13 cellular contexts compared by ENCODE assay signal in genomic region chr2:238863749-238864206, GRCh38. TPM values are rescaled to one million over a fixed set of nuclear protein-coding genes. Genes with fewer than 3 reads are reported as not detected.
DNase-seq lines count a peak whose midpoint lies in the region; ATAC-seq, FAIRE-seq and TF ChIP-seq lines count a peak whose summit lies in the region.
"Had no signal": no experiment of that assay in that cellular context is flagged by ENCODE, and none has a peak within 500 bp of the region (broad histone marks: within the 10 kb centered on the region; RNA-seq: fewer than 3 reads in every experiment).

No MANE protein-coding gene starts in this region.

- H4K20me1 ChIP-seq in endothelial cell of umbilical vein (replicated peaks; ENCODE audit: control insufficient read depth, extremely low read depth, insufficient read depth, low read length): no peaks in the 10 kb centered on the region

- CTCF ChIA-PET in Panc1 (lab: Charles Lee) (no interaction called here), endothelial cell of umbilical vein (lab: Charles Lee) (interaction anchor here (0.6 to 1.7 kb wide), 3 partner anchors 16 to 335 kb away, joined by 3 to 4 read pairs (median 4); partner anchors contain the start of gene TWIST2)

- H3K4me1 ChIP-seq in Panc1 (ENCODE audit: control insufficient read depth, insufficient read depth, low read length) (peaks cover 61% of the 10 kb centered on the region), endothelial cell of umbilical vein (ENCODE audit: control insufficient read depth, extremely low read depth, insufficient read depth, low read length) (peaks cover 19% of the 10 kb centered on the region), upper lobe of left lung (peaks cover 27 to 39% (median 37%) of the 10 kb centered on the region in 4 donors)

- POLR2A ChIA-PET in Panc1 (lab: Charles Lee): no interaction called here
- POLR2A ChIA-PET in endothelial cell of umbilical vein (lab: Charles Lee): no interaction called here

- intact Hi-C loops in Panc1 (cut with micrococcal nuclease; ENCODE audit: unreplicated experiment) (no loop called here), endothelial cell of umbilical vein (cut with micrococcal nuclease) (loop anchor here (1.0 to 5.0 kb wide), 5 partner anchors 16 to 539 kb away; partner anchors contain the start of gene HDAC4)

- H3K27ac ChIP-seq in Panc1 (ENCODE audit: low read length) (peak overlapping the region; percentile 99), endothelial cell of umbilical vein (ENCODE audit: insufficient read depth, low read depth, low read length) (peak overlapping the region; percentile 92), upper lobe of left lung (peak overlapping the region; percentile 2 to 88 (median 74))

- in situ Hi-C loops in Panc1 (cut with HindIII; ENCODE audit: low pct_unique_long_range_greater_than_20kb, low sequenced_read_pairs): no loop called here

- H3K4me3 Mint-ChIP-seq in nephron: peak overlapping the region; percentile 4 to 31 (median 30)

- H3K9me3 Mint-ChIP-seq in nephron: no peaks in the 10 kb centered on the region

- BruUV-seq in Panc1 (replicated peaks; lab: Mats Ljungman, UMichigan) (no TSS peak), endothelial cell of umbilical vein (replicated peaks; lab: Mats Ljungman, UMichigan) (TSS peak; percentile 28)

- H3K4me2 ChIP-seq in endothelial cell of umbilical vein (ENCODE audit: insufficient read depth, low read length): no peak overlapping the region

- peaks cover 39% of the 10 kb centered on the region for H3K27me3 Mint-ChIP-seq in nephron (ENCODE audit: low read depth)

- TF ChIP-seq EP300 in upper lobe of left lung (IDR thresholded peaks at IDR 0.05): no peak

- 73 to 79% methylated on average over 9 of the region's 9 CpGs for WGBS in upper lobe of left lung, 2 donors

- no peak for ATAC-seq in Panc1
- ATAC-seq in upper lobe of left lung (ENCODE audit: low FRiP score in 2 of 2): peak in 1 of 2 donors; percentile 11
- ATAC-seq in HG03521 (IDR thresholded peaks at IDR 0.05; ENCODE audit: unreplicated experiment): no peak

- H3K36me3 Mint-ChIP-seq in nephron (ENCODE audit: low read depth): no peaks in the 10 kb centered on the region

- peak overlapping the region; percentile 41 for H2AFZ ChIP-seq in endothelial cell of umbilical vein (ENCODE audit: low read depth, low read length)

- H3K4me1 Mint-ChIP-seq in nephron: peaks cover 38% of the 10 kb centered on the region

- peak overlapping the region; percentile 34 to 88 (median 87) for H3K27ac Mint-ChIP-seq in nephron

- H3K79me2 ChIP-seq in endothelial cell of umbilical vein (ENCODE audit: control insufficient read depth, insufficient read depth, low read length): no peaks in the 10 kb centered on the region

- no peak for TF ChIP-seq CTCF in Panc1 (IDR thresholded peaks at IDR 0.05)
- no peak for TF ChIP-seq CTCF in endothelial cell of umbilical vein (IDR thresholded peaks at IDR 0.05; ENCODE audit: extremely low read depth in 1 of 2, insufficient read depth in 1 of 2, low read depth in 1 of 2, low read length in 2 of 2)
- no peak for TF ChIP-seq CTCF in nephron (IDR thresholded peaks at IDR 0.05; ENCODE audit: unreplicated experiment in 3 of 3)
- TF ChIP-seq CTCF in upper lobe of left lung (IDR thresholded peaks at IDR 0.05): no peak

- no peaks in the 10 kb centered on the region for H3K27me3 ChIP-seq in Panc1 (ENCODE audit: control insufficient read depth, insufficient read depth, low read length)
- H3K27me3 ChIP-seq in endothelial cell of umbilical vein (ENCODE audit: control insufficient read depth in 2 of 2, insufficient read depth in 2 of 2, low read length in 2 of 2): no peaks in the 10 kb centered on the region
- no peaks in the 10 kb centered on the region for H3K27me3 ChIP-seq in upper lobe of left lung

- H3K36me3 ChIP-seq in Panc1 (ENCODE audit: control insufficient read depth, insufficient read depth, low read length) (no peaks in the 10 kb centered on the region), endothelial cell of umbilical vein (ENCODE audit: control insufficient read depth in 2 of 2, extremely low read depth in 1 of 2, insufficient read depth in 2 of 2, low read length in 2 of 2) (no peaks in the 10 kb centered on the region), upper lobe of left lung (no peaks in the 10 kb centered on the region)

- H3K9me3 ChIP-seq in Panc1 (ENCODE audit: control insufficient read depth, insufficient read depth, low read depth, low read length) (no peaks in the 10 kb centered on the region), endothelial cell of umbilical vein (replicated peaks; ENCODE audit: control insufficient read depth, insufficient read depth, low read length) (no peaks in the 10 kb centered on the region), upper lobe of left lung (no peaks in the 10 kb centered on the region)

- peak; percentile 8 for FAIRE-seq in endothelial cell of umbilical vein (lab: Jason Lieb, UNC)
- FAIRE-seq: GM12878, urothelium cell line had no signal

- H3K9me1 ChIP-seq in endothelial cell of umbilical vein (replicated peaks; ENCODE audit: control insufficient read depth, extremely low read depth, insufficient read depth, low read length): no peaks in the 10 kb centered on the region

- dilution Hi-C loops in endothelial cell of umbilical vein (cut with MboI; ENCODE audit: extremely low pct_ligation_motif_present, low sequenced_read_pairs): no loop called here

- H3K4me3 ChIP-seq in Panc1 (ENCODE audit: low read depth in 2 of 2, low read length in 2 of 2): peak overlapping the region in 1 of 2 experiments; percentile 24; a peak in 2 of 4 replicates
- no peak overlapping the region for H3K4me3 ChIP-seq in endothelial cell of umbilical vein (replicated peaks in 1 of 3; ENCODE audit: insufficient read depth in 1 of 3, low read depth in 1 of 3, low read length in 3 of 3)
- no peak overlapping the region for H3K4me3 ChIP-seq in upper lobe of left lung
- H3K4me3 ChIP-seq: GM12878 had no signal

- TF ChIP-seq POLR2A in endothelial cell of umbilical vein (IDR thresholded peaks at IDR 0.05; ENCODE audit: low read depth, low read length) (no peak), upper lobe of left lung (IDR thresholded peaks at IDR 0.05) (no peak)

- peak overlapping the region; percentile 75 for H3K9ac ChIP-seq in endothelial cell of umbilical vein (replicated peaks; ENCODE audit: extremely low read depth, insufficient read depth, low read length)

- DNase-seq in Panc1 (ENCODE audit: low read depth, low spot score) (no peak), endothelial cell of umbilical vein (ENCODE audit: low read depth, low spot score) (no peak), upper lobe of left lung (no peak), HK-2 (ENCODE audit: unreplicated experiment) (no peak), amygdala (lab: John Stamatoyannopoulos, UW) (no peak)
- DNase-seq: activated CD4-positive, alpha-beta T cell treated with anti-CD3 and anti-CD28 coated beads, Interleukin-2, amount 50 U/mL, for 4 hours; DMS 273 treated with DMSO at 0.1 percent for 48 hours; NCI-H1105 treated with DMSO at 0.1 percent for 48 hours; NCI-H748 treated with DMSO at 0.1 percent for 48 hours had no signal

TF ChIP-seq in endothelial cell of umbilical vein, 7 proteins besides CTCF, POLR2A, EP300 and RAD21:
- no peak for TF ChIP-seq FOS (IDR thresholded peaks at IDR 0.05; ENCODE audit: borderline replicate concordance, insufficient read depth, low read length)
- no peak for TF ChIP-seq POLR2AphosphoS5 (IDR thresholded peaks at IDR 0.05; ENCODE audit: insufficient read depth, low read depth, low read length)
- TF ChIP-seq MYC (IDR thresholded peaks at IDR 0.05; ENCODE audit: low read depth, low read length): no peak
- TF ChIP-seq MAX (IDR thresholded peaks at IDR 0.05; ENCODE audit: insufficient read depth, insufficient read length): no peak
- no peak for TF ChIP-seq EZH2 (IDR thresholded peaks at IDR 0.05; ENCODE audit: borderline replicate concordance, low read depth, low read length, severe bottlenecking)
- TF ChIP-seq GATA2 (IDR thresholded peaks at IDR 0.05; ENCODE audit: insufficient read depth, insufficient read length, low read depth, low read length): no peak
- no peak for TF ChIP-seq JUN (IDR thresholded peaks at IDR 0.05; ENCODE audit: borderline replicate concordance, insufficient read depth, insufficient read length, low read depth)

RNA-seq across cellular contexts. Expression of gene TWIST2, which starts 15.9 kb away (rescaled TPM):
- 4.2 TPM for total RNA-seq in Panc1 (2021; ENCODE audit: unreplicated experiment)
- 6.5 TPM for polyA plus RNA-seq in Panc1 (2012; ENCODE audit: insufficient read length)
- total RNA-seq in endothelial cell of umbilical vein: 1.2 and 2.3 TPM in 2 replicates
- 2.7 and 3.4 TPM in 2 replicates for polyA plus RNA-seq in endothelial cell of umbilical vein
- polyA plus RNA-seq in endothelial cell of umbilical vein (2011; cell fraction: cytosol; rRNA removed): 2.8 TPM in 2 replicates
- polyA plus RNA-seq in endothelial cell of umbilical vein (2011; cell fraction: nucleus; rRNA removed): 0.95 and 1.5 TPM in 2 replicates
- polyA plus RNA-seq in endothelial cell of umbilical vein (2012): 1.6 and 2.1 TPM in 2 replicates
- 0.51 and 1.4 TPM in 2 replicates for polyA minus RNA-seq in endothelial cell of umbilical vein
- 4.2 TPM for polyA minus RNA-seq in endothelial cell of umbilical vein (2011; cell fraction: cytosol; rRNA and poly(A)+ RNA removed)
- polyA minus RNA-seq in endothelial cell of umbilical vein (2011; cell fraction: nucleus; rRNA and poly(A)+ RNA removed): 1.0 and 2.6 TPM in 2 replicates
- total RNA-seq in upper lobe of left lung: 10 to 100 TPM; 10.5 to 29.3 (median 23.4) TPM
- total RNA-seq: GM12878 had no signal
- polyA plus RNA-seq: GM12878 had no signal
